In the genomic region with DNA sequence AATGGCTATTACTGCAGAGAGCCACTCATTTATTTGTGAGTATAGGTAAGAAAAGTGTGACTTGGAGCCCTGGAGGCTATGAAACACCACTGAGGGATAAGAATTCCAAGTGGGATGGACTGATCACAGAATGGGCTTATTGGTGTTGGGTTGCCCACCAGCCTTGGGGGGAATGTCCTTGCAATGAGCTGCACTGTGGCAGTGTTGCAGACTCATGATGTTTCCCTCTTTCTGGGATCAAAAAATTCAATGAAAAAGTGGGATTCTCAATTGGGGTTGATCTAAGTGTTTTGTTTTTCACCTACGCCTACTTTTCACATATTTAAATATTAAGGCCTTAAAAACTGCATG, we compare ENCODE assay signal across 22 cellular contexts.
"Had no signal": no experiment of that assay in that cellular context is flagged by ENCODE, and none has a peak within 500 bp of the region (broad histone marks: within the 10 kb centered on the region; RNA-seq: fewer than 3 reads in every experiment).

No MANE protein-coding gene starts in this region.

- H3K4me3 ChIP-seq: ascending aorta, breast epithelium, coronary artery, esophagus muscularis mucosa, gastroesophageal sphincter, thoracic aorta, upper lobe of right lung had no signal

- H3K4me1 Mint-ChIP-seq: activated B cell treated with CpG ODN at 0.5 μM for 24 hours; activated CD4-positive, alpha-beta memory T cell treated with anti-CD3 and anti-CD28 coated beads, Interleukin-2, amount 10 ng/mL, durations not matched to agents 7 days and 5 days; activated CD8-positive, alpha-beta memory T cell treated with anti-CD3 and anti-CD28 coated beads, Interleukin-2, amount 10 ng/mL, durations not matched to agents 7 days and 5 days; activated naive CD4-positive, alpha-beta T cell treated with anti-CD3 and anti-CD28 coated beads, Interleukin-2, amount 10 ng/mL, durations not matched to agents 7 days and 5 days; memory B cell; stimulated activated memory B cell treated with anti-CD40 and anti-IgM and Interleukin-4, amounts not matched to agents 10 μg/mL and 1 μg/mL and 100 μg/mL, for 72 hours had no signal

- H3K27me3 Mint-ChIP-seq: activated B cell treated with CpG ODN at 0.5 μM for 24 hours; activated CD4-positive, alpha-beta memory T cell treated with anti-CD3 and anti-CD28 coated beads, Interleukin-2, amount 10 ng/mL, durations not matched to agents 7 days and 5 days; activated CD8-positive, alpha-beta memory T cell treated with anti-CD3 and anti-CD28 coated beads, Interleukin-2, amount 10 ng/mL, durations not matched to agents 7 days and 5 days; activated naive CD4-positive, alpha-beta T cell treated with anti-CD3 and anti-CD28 coated beads, Interleukin-2, amount 10 ng/mL, durations not matched to agents 7 days and 5 days; activated T-cell treated with anti-CD3 and anti-CD28 coated beads, Interleukin-2, amount 50 U/mL, for 24 hours; memory B cell; stimulated activated memory B cell treated with anti-CD40 and anti-IgM and Interleukin-4, amounts not matched to agents 10 μg/mL and 1 μg/mL and 100 μg/mL, for 72 hours had no signal

- ATAC-seq: activated CD8-positive, alpha-beta memory T cell treated with anti-CD3 and anti-CD28 coated beads, Interleukin-2, amount 10 ng/mL, durations not matched to agents 7 days and 5 days; gastroesophageal sphincter; heart left ventricle; stimulated activated memory B cell treated with anti-CD40 and anti-IgM and Interleukin-4, amounts not matched to agents 10 μg/mL and 1 μg/mL and 100 μg/mL, for 72 hours; upper lobe of right lung had no signal

- H3K27ac Mint-ChIP-seq: activated B cell treated with CpG ODN at 0.5 μM for 24 hours; activated CD4-positive, alpha-beta memory T cell treated with anti-CD3 and anti-CD28 coated beads, Interleukin-2, amount 10 ng/mL, durations not matched to agents 7 days and 5 days; activated CD8-positive, alpha-beta memory T cell treated with anti-CD3 and anti-CD28 coated beads, Interleukin-2, amount 10 ng/mL, durations not matched to agents 7 days and 5 days; activated naive CD4-positive, alpha-beta T cell treated with anti-CD3 and anti-CD28 coated beads, Interleukin-2, amount 10 ng/mL, durations not matched to agents 7 days and 5 days; activated T-cell treated with anti-CD3 and anti-CD28 coated beads, Interleukin-2, amount 50 U/mL, for 24 hours; memory B cell; stimulated activated memory B cell treated with anti-CD40 and anti-IgM and Interleukin-4, amounts not matched to agents 10 μg/mL and 1 μg/mL and 100 μg/mL, for 72 hours had no signal

- H3K27me3 ChIP-seq: ascending aorta, breast epithelium, esophagus muscularis mucosa, gastroesophageal sphincter, heart left ventricle, spleen, upper lobe of right lung had no signal

- H3K4me3 Mint-ChIP-seq: activated B cell treated with CpG ODN at 0.5 μM for 24 hours; activated CD4-positive, alpha-beta memory T cell treated with anti-CD3 and anti-CD28 coated beads, Interleukin-2, amount 10 ng/mL, durations not matched to agents 7 days and 5 days; activated naive CD4-positive, alpha-beta T cell treated with anti-CD3 and anti-CD28 coated beads, Interleukin-2, amount 10 ng/mL, durations not matched to agents 7 days and 5 days; memory B cell; stimulated activated memory B cell treated with anti-CD40 and anti-IgM and Interleukin-4, amounts not matched to agents 10 μg/mL and 1 μg/mL and 100 μg/mL, for 72 hours had no signal

- DNase-seq: activated B cell treated with CpG ODN at 0.5 μM for 24 hours; activated CD4-positive, alpha-beta memory T cell treated with anti-CD3 and anti-CD28 coated beads, Interleukin-2, amount 10 ng/mL, durations not matched to agents 7 days and 5 days; activated CD4-positive, alpha-beta T cell treated with anti-CD3 and anti-CD28 coated beads for 48 hours; activated CD8-positive, alpha-beta memory T cell treated with anti-CD3 and anti-CD28 coated beads, Interleukin-2, amount 10 ng/mL, durations not matched to agents 7 days and 5 days; activated effector memory CD4-positive, alpha-beta T cell treated with Interleukin-2 at 50 U/mL for 16 hours; activated naive CD4-positive, alpha-beta T cell treated with anti-CD3 and anti-CD28 coated beads, Interleukin-2, amount 10 ng/mL, durations not matched to agents 7 days and 5 days; activated T-cell treated with anti-CD3 and anti-CD28 coated beads, Interleukin-2, amount 50 U/mL, for 24 hours; heart left ventricle; occipital lobe; posterior cingulate gyrus; spleen; stimulated activated CD4-positive, alpha-beta T cell treated with anti-CD3 and anti-CD28 coated beads, Interleukin-4, amount 100 ng/mL, for 4 hours; upper lobe of right lung had no signal

- H3K9me3 ChIP-seq: ascending aorta, breast epithelium, esophagus muscularis mucosa, gastroesophageal sphincter, thoracic aorta, upper lobe of right lung had no signal

- H3K36me3 Mint-ChIP-seq: activated CD8-positive, alpha-beta memory T cell treated with anti-CD3 and anti-CD28 coated beads, Interleukin-2, amount 10 ng/mL, durations not matched to agents 7 days and 5 days; activated naive CD4-positive, alpha-beta T cell treated with anti-CD3 and anti-CD28 coated beads, Interleukin-2, amount 10 ng/mL, durations not matched to agents 7 days and 5 days; memory B cell; stimulated activated memory B cell treated with anti-CD40 and anti-IgM and Interleukin-4, amounts not matched to agents 10 μg/mL and 1 μg/mL and 100 μg/mL, for 72 hours had no signal

- H3K36me3 ChIP-seq: ascending aorta, breast epithelium, esophagus muscularis mucosa, gastroesophageal sphincter, heart left ventricle, spleen, thoracic aorta, upper lobe of right lung had no signal

- H3K4me1 ChIP-seq: ascending aorta, breast epithelium, esophagus muscularis mucosa, gastroesophageal sphincter, heart left ventricle, spleen, upper lobe of right lung had no signal

- H3K27ac ChIP-seq: ascending aorta, breast epithelium, coronary artery, esophagus muscularis mucosa, gastroesophageal sphincter, heart left ventricle, spleen, thoracic aorta, upper lobe of right lung had no signal

- FAIRE-seq: endothelial cell of umbilical vein had no signal
